11 cellular contexts compared by ENCODE assay signal in genomic region chr3:51966016-51966415, GRCh38. TPM values are rescaled to one million over a fixed set of nuclear protein-coding genes. Genes with fewer than 3 reads are reported as not detected.
DNase-seq lines count a peak whose midpoint lies in the region; ATAC-seq and TF ChIP-seq lines count a peak whose summit lies in the region.
"Had no signal": no experiment of that assay in that cellular context is flagged by ENCODE, and none has a peak within 500 bp of the region (broad histone marks: within the 10 kb centered on the region; RNA-seq: fewer than 3 reads in every experiment).

No MANE protein-coding gene starts in this region.

- no peak overlapping the region for H3K9ac ChIP-seq in rectal smooth muscle tissue (ENCODE audit: low read length)

- DNase-seq in Caco-2 (no peak), WERI-Rb-1 (peak; percentile 30), glutamatergic neuron (no peak), SIG-M5 (lab: John Stamatoyannopoulos, UW) (no peak)
- no peak for DNase-seq in activated effector memory CD4-positive, alpha-beta T cell treated with Interleukin-2 at 50 U/mL for 16 hours
- DNase-seq: activated gamma-delta T cell treated with Interleukin-2 at 50 U/mL for 16 hours; stimulated activated CD4-positive, alpha-beta T cell treated with anti-CD3 and anti-CD28 coated beads, Interleukin-15, amount 100 ng/mL, for 24 hours had no signal

- peaks cover 20% of the 10 kb centered on the region for H3K4me1 Mint-ChIP-seq in Caco-2 (ENCODE audit: low read depth, unreplicated experiment)
- peaks cover 38% of the 10 kb centered on the region for H3K4me1 Mint-ChIP-seq in glutamatergic neuron (ENCODE audit: low read depth, unreplicated experiment)

- peak overlapping the region; percentile 86 for H3K4me3 Mint-ChIP-seq in Caco-2 (ENCODE audit: unreplicated experiment)
- peak overlapping the region; percentile 98 for H3K4me3 Mint-ChIP-seq in glutamatergic neuron (ENCODE audit: unreplicated experiment)

- H3K4me3 ChIP-seq in Caco-2 (ENCODE audit: low read depth, low read length): no peak overlapping the region
- peak overlapping the region; percentile 93 for H3K4me3 ChIP-seq in WERI-Rb-1 (ENCODE audit: low read depth, low read length)
- H3K4me3 ChIP-seq in rectal smooth muscle tissue (ENCODE audit: low read length): peak overlapping the region; percentile 90

- H3K9me3 ChIP-seq in Caco-2 (no peaks in the 10 kb centered on the region), WERI-Rb-1 (ENCODE audit: severe bottlenecking) (no peaks in the 10 kb centered on the region)

- no peaks in the 10 kb centered on the region for H3K27me3 Mint-ChIP-seq in Caco-2 (ENCODE audit: insufficient read depth, unreplicated experiment)
- peaks cover 36% of the 10 kb centered on the region for H3K27me3 Mint-ChIP-seq in glutamatergic neuron (ENCODE audit: unreplicated experiment)

- BruUV-seq in Caco-2 (replicated peaks; lab: Mats Ljungman, UMichigan): no TSS peak

- H3K4me1 ChIP-seq in Caco-2 (peaks cover 13% of the 10 kb centered on the region), rectal smooth muscle tissue (ENCODE audit: control insufficient read depth, insufficient read depth, low read length) (peaks cover 2% of the 10 kb centered on the region)

- peaks cover 12% of the 10 kb centered on the region for H3K36me3 Mint-ChIP-seq in Caco-2 (ENCODE audit: insufficient read depth, unreplicated experiment)
- H3K36me3 Mint-ChIP-seq in glutamatergic neuron (ENCODE audit: unreplicated experiment): peaks cover 14% of the 10 kb centered on the region

- H3K27ac Mint-ChIP-seq in Caco-2 (ENCODE audit: unreplicated experiment): peak overlapping the region; percentile 77
- H3K27ac Mint-ChIP-seq in glutamatergic neuron (ENCODE audit: unreplicated experiment): peak overlapping the region; percentile 100

- H3K27ac ChIP-seq in WERI-Rb-1 (peak overlapping the region; percentile 100), rectal smooth muscle tissue (ENCODE audit: low read depth, low read length) (no peak overlapping the region)

- intact Hi-C loops in Caco-2 (cut with micrococcal nuclease; ENCODE audit: unreplicated experiment): no loop called here

- H3K9me3 Mint-ChIP-seq in Caco-2 (ENCODE audit: unreplicated experiment) (no peaks in the 10 kb centered on the region), glutamatergic neuron (ENCODE audit: unreplicated experiment) (peaks cover 48% of the 10 kb centered on the region)

- POLR2A ChIA-PET in Caco-2 (lab: Charles Lee): no interaction called here

- TF ChIP-seq CTCF in Caco-2 (IDR thresholded peaks at IDR 0.05; ENCODE audit: insufficient read depth in 1 of 2, low read depth in 1 of 2, low read length in 1 of 2, severe bottlenecking in 1 of 2, unreplicated experiment in 1 of 2) (no peak), WERI-Rb-1 (IDR thresholded peaks at IDR 0.05; ENCODE audit: low read depth, low read length) (no peak), glutamatergic neuron (IDR thresholded peaks at IDR 0.05; ENCODE audit: partially characterized antibody, unreplicated experiment) (no peak)

- CTCF ChIA-PET in Caco-2 (lab: Charles Lee): no interaction called here

- H3K36me3 ChIP-seq in Caco-2 (ENCODE audit: control insufficient read depth, insufficient read depth, low read length): no peaks in the 10 kb centered on the region
- H3K36me3 ChIP-seq in WERI-Rb-1: peaks cover 80% of the 10 kb centered on the region
- H3K36me3 ChIP-seq in rectal smooth muscle tissue (ENCODE audit: control insufficient read depth, insufficient read depth, low read length): no peaks in the 10 kb centered on the region

- H3K27me3 ChIP-seq in Caco-2 (replicated peaks; ENCODE audit: control insufficient read depth, insufficient read depth, low read length) (no peaks in the 10 kb centered on the region), WERI-Rb-1 (ENCODE audit: insufficient read depth, low read depth, severe bottlenecking) (no peaks in the 10 kb centered on the region), rectal smooth muscle tissue (ENCODE audit: control insufficient read depth, insufficient read depth, low read length) (no peaks in the 10 kb centered on the region)

- ATAC-seq in HG02885 (IDR thresholded peaks at IDR 0.05; ENCODE audit: poor library complexity, unreplicated experiment) (no peak), HG03159 (IDR thresholded peaks at IDR 0.05; ENCODE audit: unreplicated experiment) (no peak)

RNA-seq across cellular contexts. Expression of gene PCBP4, which starts 1.2 kb away (rescaled TPM):
- total RNA-seq in Caco-2 (2022) (42.3 and 46.5 TPM in 2 replicates), glutamatergic neuron (ENCODE audit: unreplicated experiment) (1,577 TPM)

RNA-seq across cellular contexts. Expression of gene ABHD14B, which starts 7.8 kb away (rescaled TPM):
- total RNA-seq in Caco-2 (2022): 26.8 and 29.0 TPM in 2 replicates
- total RNA-seq in glutamatergic neuron (ENCODE audit: unreplicated experiment): 6.7 TPM

RNA-seq across cellular contexts. Expression of gene ABHD14A, which starts 8.8 kb away (rescaled TPM):
- total RNA-seq in Caco-2 (2022) (14.0 and 16.3 TPM in 2 replicates), glutamatergic neuron (ENCODE audit: unreplicated experiment) (12.7 TPM)

RNA-seq across cellular contexts. Expression of gene GPR62, which starts 10.8 kb away (rescaled TPM):
- total RNA-seq in Caco-2 (2022) (not detected in 2 replicates), glutamatergic neuron (ENCODE audit: unreplicated experiment) (0.44 TPM)
- total RNA-seq: GM12878 had no signal

RNA-seq across cellular contexts. Expression of gene ACY1, which starts 17.3 kb away (rescaled TPM):
- total RNA-seq in Caco-2 (2022) (62.4 and 67.9 TPM in 2 replicates), glutamatergic neuron (ENCODE audit: unreplicated experiment) (13.2 TPM)

Comparison
In these comparisons a context has a peak if more than half of its experiments do, and no peak if none do; other contexts are left out.
1. RNA of gene PCBP4, which starts 1.2 kb away (total RNA-seq): 1,577 TPM in glutamatergic neuron (single experiment); 42.3 to 46.5 TPM in Caco-2; every median in the first group is over 10 times any median in the second.